Comparison of ENCODE assay signal across 8 cellular contexts in genomic region chr18:58180738-58181353, GRCh38.
DNase-seq lines count a peak whose midpoint lies in the region; ATAC-seq, FAIRE-seq and TF ChIP-seq lines count a peak whose summit lies in the region.

No MANE protein-coding gene starts in this region.

- H3K36me3 ChIP-seq in bronchial epithelial cell (ENCODE audit: control insufficient read depth, insufficient read depth, low read length) (no peaks in the 10 kb centered on the region), right lobe of liver (no peaks in the 10 kb centered on the region)

- FAIRE-seq in bronchial epithelial cell (lab: Jason Lieb, UNC): no peak

- TF ChIP-seq POLR2A in right lobe of liver (IDR thresholded peaks at IDR 0.05): no peak

- ATAC-seq in right lobe of liver: peak; percentile 80 to 87 (median 81)
- ATAC-seq in sciatic nerve: no peak

- H3K27ac ChIP-seq in VCaP (peak overlapping the region; percentile 94), right lobe of liver (no peak overlapping the region)

- intact Hi-C loops in right lobe of liver (cut with DNase I): no loop called here
- intact Hi-C loops in sciatic nerve (cut with DNase I): no loop called here

- no peaks in the 10 kb centered on the region for H3K27me3 ChIP-seq in bronchial epithelial cell (ENCODE audit: control insufficient read depth, insufficient read depth, low read length)
- H3K27me3 ChIP-seq in right lobe of liver: no peaks in the 10 kb centered on the region

- H3K9me3 ChIP-seq in right lobe of liver: no peaks in the 10 kb centered on the region

- H3K4me3 ChIP-seq in bronchial epithelial cell (ENCODE audit: low read depth, low read length) (no peak overlapping the region), right lobe of liver (no peak overlapping the region)

- peaks cover 0 to 9% (median 0%) of the 10 kb centered on the region in 4 donors for H3K4me1 ChIP-seq in right lobe of liver

- DNase-seq in NOMO-1 treated with DMSO at 0.1 percent for 48 hours (lab: John Stamatoyannopoulos, UW; ENCODE audit: unreplicated experiment) (peak; percentile 1), NOMO-1 treated with dmso at 0.1 percent for 144 hours (lab: John Stamatoyannopoulos, UW; ENCODE audit: unreplicated experiment) (no peak), NCI-H1694 (lab: John Stamatoyannopoulos, UW) (peak; percentile 26), bronchial epithelial cell (ENCODE audit: low read depth) (peak; percentile 54), right lobe of liver (peak in 1 of 3 donors; percentile 61), sciatic nerve (ENCODE audit: low spot score) (no peak)
- DNase-seq in stimulated activated CD8-positive, alpha-beta memory T cell treated with anti-CD3 and anti-CD28 coated beads, Interleukin-4, amount 100 ng/mL, for 1 hour (ENCODE audit: low read depth in 2 of 2, low spot score in 1 of 2): peak; percentile 18 to 21

- WGBS in right lobe of liver (ENCODE audit: insufficient coverage, low coverage, low lambda C conversion rate, missing lambda C conversion rate): 12% methylated on average over 5 of the region's 5 CpGs

- TF ChIP-seq CTCF in VCaP (conservative IDR thresholded peaks at IDR 0.05): peak; percentile 92
- TF ChIP-seq CTCF in bronchial epithelial cell (IDR thresholded peaks at IDR 0.05; ENCODE audit: insufficient read depth, low read length, severe bottlenecking): peak; percentile 71
- TF ChIP-seq CTCF in right lobe of liver (IDR thresholded peaks at IDR 0.05): peak; percentile 80 to 92 (median 92)

Comparison
In these comparisons a context has a peak if more than half of its experiments do, and no peak if none do; other contexts are left out.
1. DNase-seq: peak in NOMO-1 treated with DMSO at 0.1 percent for 48 hours (single experiment), NCI-H1694 (single experiment), bronchial epithelial cell (single experiment) and stimulated activated CD8-positive, alpha-beta memory T cell treated with anti-CD3 and anti-CD28 coated beads, Interleukin-4, amount 100 ng/mL, for 1 hour (2 of 2); none in NOMO-1 treated with dmso at 0.1 percent for 144 hours (single experiment) and sciatic nerve (single experiment).
2. Peak in every context shown above with its lines, with median percentiles within 50 percentile points of each other: CTCF ChIP-seq.